Comparison of ENCODE assay signal across 1 cellular context in the genomic region with DNA sequence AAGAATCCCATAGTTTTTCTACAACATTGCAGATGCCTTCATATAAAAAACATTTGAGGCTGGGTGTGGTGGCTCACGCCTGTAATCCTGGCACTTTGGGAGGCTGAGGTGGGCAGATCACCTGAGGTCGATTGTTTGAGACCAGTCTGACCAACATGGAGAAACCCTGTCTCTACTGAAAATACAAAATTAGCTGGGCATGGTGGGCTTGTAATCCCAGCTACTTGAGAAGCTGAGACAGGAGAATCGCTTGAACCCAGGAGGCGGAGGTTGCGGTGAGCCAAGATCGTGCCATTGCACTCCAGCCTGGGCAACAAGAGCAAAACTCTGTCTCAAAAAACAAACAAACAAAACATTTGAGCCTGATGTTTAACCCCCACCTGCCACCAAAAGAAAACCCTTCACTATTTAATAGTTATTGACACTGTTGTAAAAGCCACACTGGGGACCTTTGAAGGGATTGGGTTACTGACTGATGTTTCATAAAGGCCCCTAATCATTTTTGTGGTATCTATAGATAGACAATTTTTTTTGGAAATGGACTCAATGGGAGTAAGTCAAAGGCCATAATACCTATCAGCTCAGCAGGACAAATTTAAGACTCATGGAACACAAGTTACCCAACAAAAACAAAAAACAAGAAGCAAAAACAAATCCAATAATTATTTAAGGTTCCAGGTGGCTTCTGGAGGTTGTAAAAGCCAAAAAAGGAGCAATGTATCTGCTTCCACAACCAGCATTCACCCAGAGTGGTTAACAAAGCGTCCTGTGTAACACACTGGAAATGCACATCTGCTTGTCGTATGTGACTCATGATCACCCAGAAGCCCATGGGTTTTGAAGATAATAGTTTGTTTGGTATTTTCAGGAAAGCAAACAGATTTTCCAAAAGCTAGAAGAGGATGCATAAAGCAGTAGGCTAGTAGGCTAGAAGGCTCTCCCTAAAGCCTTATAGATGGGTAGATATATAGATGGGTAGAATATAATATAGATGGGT.
TF ChIP-seq lines count a peak whose summit lies in the region.

No MANE protein-coding gene starts in this region.

TF ChIP-seq in K562, 482 proteins besides CTCF, POLR2A, EP300 and RAD21 (continued from another document):
- TF ChIP-seq TAF9B (IDR thresholded peaks at IDR 0.05; ENCODE audit: partially characterized antibody) (no peak), ZNF121 (CRISPR knock-in tag; conservative IDR thresholded peaks at IDR 0.05) (no peak), ZNF354B (CRISPR knock-in tag; IDR thresholded peaks at IDR 0.05) (no peak), ZNF592 (IDR thresholded peaks at IDR 0.05) (peak; percentile 68), BMI1 (IDR thresholded peaks at IDR 0.05; ENCODE audit: low read length) (no peak), SMAD2 (IDR thresholded peaks at IDR 0.05; ENCODE audit: low read depth, low read length) (no peak), GABPB2 (CRISPR knock-in tag; conservative IDR thresholded peaks at IDR 0.05) (0 out of 2 replicates have a peak, but pooled peaks have one; percentile 43)
- TF ChIP-seq, protein P1, sequence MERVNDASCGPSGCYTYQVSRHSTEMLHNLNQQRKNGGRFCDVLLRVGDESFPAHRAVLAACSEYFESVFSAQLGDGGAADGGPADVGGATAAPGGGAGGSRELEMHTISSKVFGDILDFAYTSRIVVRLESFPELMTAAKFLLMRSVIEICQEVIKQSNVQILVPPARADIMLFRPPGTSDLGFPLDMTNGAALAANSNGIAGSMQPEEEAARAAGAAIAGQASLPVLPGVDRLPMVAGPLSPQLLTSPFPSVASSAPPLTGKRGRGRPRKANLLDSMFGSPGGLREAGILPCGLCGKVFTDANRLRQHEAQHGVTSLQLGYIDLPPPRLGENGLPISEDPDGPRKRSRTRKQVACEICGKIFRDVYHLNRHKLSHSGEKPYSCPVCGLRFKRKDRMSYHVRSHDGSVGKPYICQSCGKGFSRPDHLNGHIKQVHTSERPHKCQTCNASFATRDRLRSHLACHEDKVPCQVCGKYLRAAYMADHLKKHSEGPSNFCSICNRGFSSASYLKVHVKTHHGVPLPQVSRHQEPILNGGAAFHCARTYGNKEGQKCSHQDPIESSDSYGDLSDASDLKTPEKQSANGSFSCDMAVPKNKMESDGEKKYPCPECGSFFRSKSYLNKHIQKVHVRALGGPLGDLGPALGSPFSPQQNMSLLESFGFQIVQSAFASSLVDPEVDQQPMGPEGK (CRISPR knock-in tag; IDR thresholded peaks at IDR 0.05; ENCODE audit: borderline replicate concordance): no peak
- TF ChIP-seq, protein P2, sequence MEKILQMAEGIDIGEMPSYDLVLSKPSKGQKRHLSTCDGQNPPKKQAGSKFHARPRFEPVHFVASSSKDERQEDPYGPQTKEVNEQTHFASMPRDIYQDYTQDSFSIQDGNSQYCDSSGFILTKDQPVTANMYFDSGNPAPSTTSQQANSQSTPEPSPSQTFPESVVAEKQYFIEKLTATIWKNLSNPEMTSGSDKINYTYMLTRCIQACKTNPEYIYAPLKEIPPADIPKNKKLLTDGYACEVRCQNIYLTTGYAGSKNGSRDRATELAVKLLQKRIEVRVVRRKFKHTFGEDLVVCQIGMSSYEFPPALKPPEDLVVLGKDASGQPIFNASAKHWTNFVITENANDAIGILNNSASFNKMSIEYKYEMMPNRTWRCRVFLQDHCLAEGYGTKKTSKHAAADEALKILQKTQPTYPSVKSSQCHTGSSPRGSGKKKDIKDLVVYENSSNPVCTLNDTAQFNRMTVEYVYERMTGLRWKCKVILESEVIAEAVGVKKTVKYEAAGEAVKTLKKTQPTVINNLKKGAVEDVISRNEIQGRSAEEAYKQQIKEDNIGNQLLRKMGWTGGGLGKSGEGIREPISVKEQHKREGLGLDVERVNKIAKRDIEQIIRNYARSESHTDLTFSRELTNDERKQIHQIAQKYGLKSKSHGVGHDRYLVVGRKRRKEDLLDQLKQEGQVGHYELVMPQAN (IDR thresholded peaks at IDR 0.05; ENCODE audit: borderline replicate concordance): no peak
